ENCODE assay signal across 10 cellular contexts in the genomic region with DNA sequence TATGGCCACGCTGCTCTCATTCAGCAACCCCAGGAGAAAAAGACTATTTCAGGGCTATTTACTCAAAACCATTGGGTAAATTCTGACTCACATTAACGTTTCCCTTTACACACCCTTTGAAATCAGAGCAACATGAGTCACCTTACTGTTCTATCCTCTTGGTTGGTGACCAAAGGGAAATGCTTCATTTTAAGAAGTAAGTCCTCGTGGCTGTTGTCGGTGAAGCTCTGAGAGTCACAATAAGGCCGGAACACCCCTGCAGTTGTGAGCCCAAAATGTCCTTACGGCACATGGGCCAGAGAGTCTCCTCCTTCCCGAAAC. TPM values are rescaled to one million over a fixed set of nuclear protein-coding genes. Genes with fewer than 3 reads are reported as not detected.
DNase-seq lines count a peak whose midpoint lies in the region; ATAC-seq, FAIRE-seq and TF ChIP-seq lines count a peak whose summit lies in the region.
"Had no signal": no experiment of that assay in that cellular context is flagged by ENCODE, and none has a peak within 500 bp of the region (broad histone marks: within the 10 kb centered on the region; RNA-seq: fewer than 3 reads in every experiment).

No MANE protein-coding gene starts in this region.

- H3K4me3 Mint-ChIP-seq in astrocyte (ENCODE audit: unreplicated experiment), result no peak overlapping the region

- H3K4me1 ChIP-seq in astrocyte (ENCODE audit: insufficient read depth, low read length) (peaks cover 8% of the 10 kb centered on the region), hepatocyte (ENCODE audit: insufficient read depth) (peaks cover 2% of the 10 kb centered on the region)

- no peak for TF ChIP-seq CTCF in astrocyte (IDR thresholded peaks at IDR 0.05; ENCODE audit: insufficient read depth, low read depth, low read length)
- TF ChIP-seq CTCF in hepatocyte (IDR thresholded peaks at IDR 0.05; ENCODE audit: poor library complexity), result no peak

- 72% methylated on average over 7 of the region's 7 CpGs for WGBS in hepatocyte (ENCODE audit: low lambda C conversion rate, missing lambda C conversion rate)

- peak; percentile 80 for DNase-seq in A172 (ENCODE audit: low spot score)
- peak; percentile 86 for DNase-seq in astrocyte (ENCODE audit: low read depth)
- DNase-seq in hepatocyte (ENCODE audit: low spot score), result peak; percentile 39
- no peak for DNase-seq in ureter (ENCODE audit: low spot score)
- DNase-seq in activated naive CD4-positive, alpha-beta T cell treated with anti-CD3 and anti-CD28 coated beads, Interleukin-2, amount 50 U/mL, for 16 hours, result no peak
- no peak for DNase-seq in NCI-H345 (lab: John Stamatoyannopoulos, UW)
- DNase-seq: NCI-H748 treated with DMSO at 0.1 percent for 48 hours had no signal

- no peaks in the 10 kb centered on the region for H4K20me1 ChIP-seq in astrocyte (ENCODE audit: insufficient read depth, low read length)
- no peaks in the 10 kb centered on the region for H4K20me1 ChIP-seq in hepatocyte (ENCODE audit: insufficient read depth, poor library complexity, severe bottlenecking)
- H4K20me1 ChIP-seq: BLaER1 had no signal

- H2AFZ ChIP-seq in astrocyte (ENCODE audit: low read depth, low read length) (peak overlapping the region; percentile 55), hepatocyte (peak overlapping the region; percentile 15)

- H3K4me1 Mint-ChIP-seq in astrocyte (ENCODE audit: low read depth, unreplicated experiment), result peaks cover 6% of the 10 kb centered on the region

- H3K4me2 ChIP-seq in astrocyte (ENCODE audit: low read length) (peak overlapping the region; percentile 12), hepatocyte (no peak overlapping the region)
- H3K4me2 ChIP-seq: BLaER1 had no signal

- H3K27ac ChIP-seq in astrocyte (ENCODE audit: low read depth, low read length) (no peak overlapping the region), hepatocyte (peak overlapping the region; percentile 55)
- H3K27ac ChIP-seq: BLaER1 had no signal

- H3K27ac Mint-ChIP-seq in astrocyte (ENCODE audit: unreplicated experiment), result peak overlapping the region; percentile 70

- H3K9me3 Mint-ChIP-seq in astrocyte (ENCODE audit: unreplicated experiment), result peaks cover under 1% of the 10 kb centered on the region

- no peaks in the 10 kb centered on the region for H3K36me3 Mint-ChIP-seq in astrocyte (ENCODE audit: low read depth, unreplicated experiment)

- H3K36me3 ChIP-seq in astrocyte (ENCODE audit: insufficient read depth, low read length) (no peaks in the 10 kb centered on the region), hepatocyte (replicated peaks; ENCODE audit: insufficient read depth, low read depth) (no peaks in the 10 kb centered on the region)
- H3K36me3 ChIP-seq: BLaER1 had no signal

- H3K27me3 ChIP-seq in astrocyte (ENCODE audit: insufficient read depth, low read length), result peaks cover 2% of the 10 kb centered on the region
- H3K27me3 ChIP-seq in hepatocyte, result no peaks in the 10 kb centered on the region
- H3K27me3 ChIP-seq: BLaER1 had no signal

- peak; percentile 77 for FAIRE-seq in astrocyte (lab: Jason Lieb, UNC)

- H3K9ac ChIP-seq in astrocyte (ENCODE audit: low read length), result no peak overlapping the region
- H3K9ac ChIP-seq: BLaER1 had no signal

- H3K4me3 ChIP-seq in astrocyte (ENCODE audit: insufficient read depth, low read depth, low read length) (no peak overlapping the region), hepatocyte (no peak overlapping the region)
- H3K4me3 ChIP-seq: BLaER1 had no signal

- H3K9me3 ChIP-seq in astrocyte (ENCODE audit: insufficient read depth, low read depth, low read length) (no peaks in the 10 kb centered on the region), hepatocyte (ENCODE audit: low read depth) (no peaks in the 10 kb centered on the region)

- peaks cover 2% of the 10 kb centered on the region for H3K27me3 Mint-ChIP-seq in astrocyte (ENCODE audit: low read depth, unreplicated experiment)

- no peaks in the 10 kb centered on the region for H3K9me2 ChIP-seq in hepatocyte (replicated peaks; ENCODE audit: insufficient read depth)

- ATAC-seq in HG03565 (IDR thresholded peaks at IDR 0.05; ENCODE audit: unreplicated experiment) (peak; percentile 43), HG03469 (IDR thresholded peaks at IDR 0.05; ENCODE audit: unreplicated experiment) (no peak)

- no peaks in the 10 kb centered on the region for H3K79me2 ChIP-seq in astrocyte (ENCODE audit: insufficient read depth, low read length)
- no peaks in the 10 kb centered on the region for H3K79me2 ChIP-seq in hepatocyte

RNA-seq across cellular contexts. Expression of gene SPRY1, which starts 56.3 kb away (rescaled TPM):
- 0.05 TPM in 1 of 2 replicates, not detected in the other for total RNA-seq in A172 (2014; rRNA removed; shearing (Covaris generic))
- total RNA-seq in astrocyte, result 44.5 and 51.6 TPM in 2 replicates
- total RNA-seq in hepatocyte, result 37.7 and 43.9 TPM in 2 replicates
- polyA plus RNA-seq in hepatocyte, result 36.7 and 40.1 TPM in 2 replicates
- 197 TPM for total RNA-seq in ureter

Comparison
In these comparisons a context has a peak if more than half of its experiments do, and no peak if none do; other contexts are left out.
1. DNase-seq: peak in A172 (single experiment), astrocyte (single experiment) and hepatocyte (single experiment); none in ureter (single experiment), activated naive CD4-positive, alpha-beta T cell treated with anti-CD3 and anti-CD28 coated beads, Interleukin-2, amount 50 U/mL, for 16 hours (single experiment) and NCI-H345 (single experiment).
2. RNA of gene SPRY1, which starts 56.3 kb away (total RNA-seq): 197 TPM in ureter (single experiment), 44.5 to 51.6 TPM in astrocyte and 37.7 to 43.9 TPM in hepatocyte; 0.05 TPM in A172; every median in the first group is over 10 times any median in the second.